ENCODE assay signal across 38 cellular contexts in genomic region chr3:14641346-14641745, GRCh38. TPM values are rescaled to one million over a fixed set of nuclear protein-coding genes. Genes with fewer than 3 reads are reported as not detected.
"Had no signal": no experiment of that assay in that cellular context is flagged by ENCODE, and none has a peak within 500 bp of the region (broad histone marks: within the 10 kb centered on the region; RNA-seq: fewer than 3 reads in every experiment).

No MANE protein-coding gene starts in this region.

- H3K4me3 ChIP-seq: MG63 had no signal

- H3K4me2 ChIP-seq: KMS-11 had no signal

- H3K9ac ChIP-seq: KMS-11 had no signal

- H3K27ac ChIP-seq: KMS-11 had no signal

- H3K36me3 ChIP-seq: MG63 had no signal

- H3K27me3 ChIP-seq: MG63 had no signal

- H3K9me3 ChIP-seq: MG63 had no signal

- DNase-seq: Karpas-422, Kasumi-1, MG63, MM.1S, MV-4-11, NCI-H1048, NCI-H1092, NCI-H1092 treated with DMSO at 0.1 percent for 48 hours, NCI-H1105, NCI-H1105 treated with DMSO at 0.1 percent for 48 hours, NCI-H1417, NCI-H1417 treated with DMSO at 0.1 percent for 48 hours, NCI-H1436, NCI-H1436 treated with DMSO at 0.1 percent for 48 hours, NCI-H146, NCI-H1694, NCI-H1694 treated with DMSO at 0.1 percent for 48 hours, NCI-H187, NCI-H187 treated with DMSO at 0.1 percent for 48 hours, NCI-H1930, NCI-H2029, NCI-H2029 treated with DMSO at 0.1 percent for 48 hours, NCI-H2081, NCI-H2081 treated with DMSO at 0.1 percent for 48 hours, NCI-H2107, NCI-H2171, NCI-H2171 treated with DMSO at 0.1 percent for 48 hours, NCI-H2227 treated with DMSO at 0.1 percent for 48 hours, NCI-H226, NCI-H345, NCI-H446, NCI-H446 treated with DMSO at 0.1 percent for 48 hours, NCI-H510A had no signal

RNA-seq across cellular contexts. Expression of gene C3orf20, which starts 33.6 kb away (rescaled TPM):
- total RNA-seq: LHCN-M2, M059J, MCF 10A, NCI-H460 had no signal
